ENCODE assay signal across 18 cellular contexts in the genomic region with DNA sequence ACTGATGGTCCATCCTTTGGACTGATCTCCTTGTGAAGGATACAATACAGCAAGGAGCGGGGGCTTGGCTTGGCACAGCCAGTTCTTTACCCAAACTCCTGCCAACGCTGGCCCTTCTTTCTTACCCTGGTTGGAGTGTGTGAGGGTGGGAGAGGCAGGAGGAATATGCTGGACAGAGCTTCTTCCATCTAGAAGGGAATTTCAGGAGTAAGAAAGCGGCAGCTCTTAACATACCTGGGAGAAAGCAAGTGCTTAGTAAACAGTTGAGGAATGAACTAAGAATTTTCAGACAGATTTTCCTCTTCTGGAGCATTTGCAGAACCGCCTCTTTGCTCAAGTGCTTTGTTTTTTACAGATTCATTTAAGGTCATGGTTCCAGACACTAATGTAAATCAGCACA.
DNase-seq lines count a peak whose midpoint lies in the region; ATAC-seq, FAIRE-seq and TF ChIP-seq lines count a peak whose summit lies in the region.
"Had no signal": no experiment of that assay in that cellular context is flagged by ENCODE, and none has a peak within 500 bp of the region (broad histone marks: within the 10 kb centered on the region; RNA-seq: fewer than 3 reads in every experiment).

No MANE protein-coding gene starts in this region.

- H3K4me2 ChIP-seq in A549 (no peak overlapping the region), PC-3 (ENCODE audit: low read length) (no peak overlapping the region)

- no peaks in the 10 kb centered on the region for H3K36me3 ChIP-seq in PC-3 (ENCODE audit: low read depth, low read length)
- H3K36me3 ChIP-seq in stomach: no peaks in the 10 kb centered on the region
- H3K36me3 ChIP-seq: SJSA1 had no signal

- no peak overlapping the region for H3K4me3 ChIP-seq in A549
- no peak overlapping the region for H3K4me3 ChIP-seq in PC-3 (ENCODE audit: low read length)
- H3K4me3 ChIP-seq in stomach: no peak overlapping the region
- H3K4me3 ChIP-seq: SJSA1 had no signal

- 69% methylated on average over 3 of the region's 4 CpGs for WGBS in A549 (ENCODE audit: missing lambda C conversion rate)
- 76 to 93% (median 90%) methylated on average over 4 of the region's 4 CpGs for WGBS in stomach, 5 donors

- no peak for ATAC-seq in A549
- ATAC-seq in PC-3: no peak
- ATAC-seq: HepG2 had no signal

- H3K27me3 ChIP-seq in PC-3 (ENCODE audit: low read length) (no peaks in the 10 kb centered on the region), stomach (no peaks in the 10 kb centered on the region)
- H3K27me3 ChIP-seq: SJSA1 had no signal

- peaks cover 64% of the 10 kb centered on the region for H3K4me1 Mint-ChIP-seq in glutamatergic neuron (ENCODE audit: low read depth, unreplicated experiment)

- no peak for TF ChIP-seq RAD21 in A549 (conservative IDR thresholded peaks at IDR 0.05 in 1 of 2, IDR thresholded peaks at IDR 0.05 in 1 of 2)

- TF ChIP-seq CTCF in A549 (IDR thresholded peaks at IDR 0.05): no peak
- TF ChIP-seq CTCF in PC-3 (conservative IDR thresholded peaks at IDR 0.05; ENCODE audit: low read depth, low read length): no peak
- no peak for TF ChIP-seq CTCF in glutamatergic neuron (IDR thresholded peaks at IDR 0.05; ENCODE audit: partially characterized antibody, unreplicated experiment)
- no peak for TF ChIP-seq CTCF in stomach (IDR thresholded peaks at IDR 0.05)

- no peak overlapping the region for H3K4me3 Mint-ChIP-seq in glutamatergic neuron (ENCODE audit: unreplicated experiment)
- H3K4me3 Mint-ChIP-seq: HFFc6 had no signal

- H3K27ac Mint-ChIP-seq in glutamatergic neuron (ENCODE audit: unreplicated experiment): peak overlapping the region; percentile 70
- H3K27ac Mint-ChIP-seq: HFFc6 had no signal

- peaks cover 3% of the 10 kb centered on the region for H3K9me3 Mint-ChIP-seq in glutamatergic neuron (ENCODE audit: unreplicated experiment)
- H3K9me3 Mint-ChIP-seq: HFFc6 had no signal

- no peaks in the 10 kb centered on the region for H4K20me1 ChIP-seq in PC-3 (ENCODE audit: low read length)

- BruUV-seq in PC-3 (replicated peaks; lab: Mats Ljungman, UMichigan): no TSS peak

- TF ChIP-seq POLR2A in A549 (IDR thresholded peaks at IDR 0.05; ENCODE audit: low read length) (no peak), stomach (IDR thresholded peaks at IDR 0.05) (no peak)

- H3K9me3 ChIP-seq in A549 (no peaks in the 10 kb centered on the region), PC-3 (ENCODE audit: low read length) (no peaks in the 10 kb centered on the region), stomach (no peaks in the 10 kb centered on the region)
- H3K9me3 ChIP-seq: SJSA1 had no signal

- TF ChIP-seq EP300 in A549 (IDR thresholded peaks at IDR 0.05): no peak
- no peak for TF ChIP-seq EP300 in stomach (IDR thresholded peaks at IDR 0.05)

- H3K27me3 Mint-ChIP-seq in glutamatergic neuron (ENCODE audit: unreplicated experiment): peaks cover 10% of the 10 kb centered on the region

- peaks cover 71% of the 10 kb centered on the region for H3K79me2 ChIP-seq in PC-3 (ENCODE audit: low read length)

- no peaks in the 10 kb centered on the region for H3K36me3 Mint-ChIP-seq in glutamatergic neuron (ENCODE audit: unreplicated experiment)

- intact Hi-C loops in PC-3 (cut with micrococcal nuclease) (loop anchor here (2.0 kb wide), 1 partner anchor 26 kb away; no protein-coding TSS in a partner anchor), stomach (cut with DNase I; ENCODE audit: low total_unique reads) (loop anchor here (10.0 kb wide), 1 partner anchor 52 kb away; no protein-coding TSS in a partner anchor)

- H3K9me2 ChIP-seq in PC-3 (replicated peaks; ENCODE audit: low read length): no peaks in the 10 kb centered on the region

- no peak for FAIRE-seq in A549 (lab: Jason Lieb, UNC)
- FAIRE-seq: G401.6, H54, HepG2 had no signal

- no peak overlapping the region for H2AFZ ChIP-seq in PC-3 (ENCODE audit: low read length)

- no peak overlapping the region for H3K9ac ChIP-seq in PC-3 (ENCODE audit: low read length)

- CTCF ChIA-PET in A549 (lab: Yijun Ruan, JAX): interaction anchor here (1.2 to 1.5 kb wide), 2 partner anchors 73 to 75 kb away, joined by 3 to 6 read pairs; a partner anchor contains a TSS
- CTCF ChIA-PET in PC-3 (lab: Charles Lee): no interaction called here

- POLR2A ChIA-PET in A549 (lab: Yijun Ruan, JAX): no interaction called here
- POLR2A ChIA-PET in PC-3 (lab: Charles Lee; ENCODE audit: unreplicated experiment): no interaction called here

- DNase-seq in A549 (ENCODE audit: low read depth in 1 of 2, low spot score in 1 of 2) (no peak), PC-3 (no peak), glutamatergic neuron (no peak), stomach (no peak), SKM-1 treated with dmso at 0.1 percent for 144 hours (lab: John Stamatoyannopoulos, UW; ENCODE audit: unreplicated experiment) (no peak), putamen (ENCODE audit: low spot score) (no peak), NCI-H82 treated with DMSO at 0.1 percent for 48 hours (lab: John Stamatoyannopoulos, UW; ENCODE audit: unreplicated experiment) (no peak)
- DNase-seq: C1 segment of cervical spinal cord, HFFc6, KBM-7, NCI-H1105 treated with DMSO at 0.1 percent for 48 hours, NCI-H1694, NCI-H2081 treated with DMSO at 0.1 percent for 48 hours, NCI-H510A had no signal

- H3K27ac ChIP-seq in A549: peak overlapping the region; percentile 1 to 24; a peak in 1 of 6 replicates
- H3K27ac ChIP-seq in PC-3 (ENCODE audit: low read length): 0 out of 2 replicates have a peak overlapping the region, but pooled peaks have one; percentile 74
- peak overlapping the region in 4 of 5 donors; percentile 75 to 84 (median 77) for H3K27ac ChIP-seq in stomach
- H3K27ac ChIP-seq: SJSA1 had no signal

- no peaks in the 10 kb centered on the region for H3F3A ChIP-seq in PC-3 (ENCODE audit: low read length, unreplicated experiment)

- H3K4me1 ChIP-seq in A549: peaks cover 27% of the 10 kb centered on the region
- H3K4me1 ChIP-seq in PC-3 (ENCODE audit: insufficient read depth, low read length): peaks cover 31% of the 10 kb centered on the region
- peaks cover 14 to 38% (median 26%) of the 10 kb centered on the region in 4 donors for H3K4me1 ChIP-seq in stomach

TF ChIP-seq in A549, 52 proteins besides CTCF, POLR2A, EP300 and RAD21:
- TF ChIP-seq JUNB (IDR thresholded peaks at IDR 0.05) (no peak), NR3C1 (IDR thresholded peaks at IDR 0.05) (no peak), SREBF2 (IDR thresholded peaks at IDR 0.05) (no peak), MAZ (IDR thresholded peaks at IDR 0.05; ENCODE audit: borderline replicate concordance, low read depth, low read length) (no peak), RNF2 (IDR thresholded peaks at IDR 0.05; ENCODE audit: borderline replicate concordance, low read depth) (no peak), CHD4 (IDR thresholded peaks at IDR 0.05; ENCODE audit: borderline replicate concordance) (no peak), FOSL2 (IDR thresholded peaks at IDR 0.05) (no peak), FOSL2 (CRISPR knock-in tag; IDR thresholded peaks at IDR 0.05) (no peak), GATA3 (IDR thresholded peaks at IDR 0.05; ENCODE audit: borderline replicate concordance) (no peak), RCOR1 (IDR thresholded peaks at IDR 0.05; ENCODE audit: low read depth, low read length) (no peak), NPAS2 (CRISPR knock-in tag; IDR thresholded peaks at IDR 0.05; ENCODE audit: borderline replicate concordance) (no peak), PHF8 (IDR thresholded peaks at IDR 0.05; ENCODE audit: borderline replicate concordance, low read depth) (no peak), RARB (CRISPR knock-in tag; IDR thresholded peaks at IDR 0.05) (no peak), CBX2 (IDR thresholded peaks at IDR 0.05; ENCODE audit: borderline replicate concordance, low read depth) (no peak), CEBPB (IDR thresholded peaks at IDR 0.05) (no peak), CHD2 (IDR thresholded peaks at IDR 0.05; ENCODE audit: low read length, partially characterized antibody) (no peak)
- TF ChIP-seq, protein P1, sequence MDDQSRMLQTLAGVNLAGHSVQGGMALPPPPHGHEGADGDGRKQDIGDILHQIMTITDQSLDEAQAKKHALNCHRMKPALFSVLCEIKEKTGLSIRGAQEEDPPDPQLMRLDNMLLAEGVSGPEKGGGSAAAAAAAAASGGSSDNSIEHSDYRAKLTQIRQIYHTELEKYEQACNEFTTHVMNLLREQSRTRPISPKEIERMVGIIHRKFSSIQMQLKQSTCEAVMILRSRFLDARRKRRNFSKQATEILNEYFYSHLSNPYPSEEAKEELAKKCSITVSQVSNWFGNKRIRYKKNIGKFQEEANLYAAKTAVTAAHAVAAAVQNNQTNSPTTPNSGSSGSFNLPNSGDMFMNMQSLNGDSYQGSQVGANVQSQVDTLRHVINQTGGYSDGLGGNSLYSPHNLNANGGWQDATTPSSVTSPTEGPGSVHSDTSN (IDR thresholded peaks at IDR 0.05): no peak
- TF ChIP-seq, protein P2, sequence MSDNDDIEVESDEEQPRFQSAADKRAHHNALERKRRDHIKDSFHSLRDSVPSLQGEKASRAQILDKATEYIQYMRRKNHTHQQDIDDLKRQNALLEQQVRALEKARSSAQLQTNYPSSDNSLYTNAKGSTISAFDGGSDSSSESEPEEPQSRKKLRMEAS (IDR thresholded peaks at IDR 0.05): no peak
- TF ChIP-seq, protein P3, sequence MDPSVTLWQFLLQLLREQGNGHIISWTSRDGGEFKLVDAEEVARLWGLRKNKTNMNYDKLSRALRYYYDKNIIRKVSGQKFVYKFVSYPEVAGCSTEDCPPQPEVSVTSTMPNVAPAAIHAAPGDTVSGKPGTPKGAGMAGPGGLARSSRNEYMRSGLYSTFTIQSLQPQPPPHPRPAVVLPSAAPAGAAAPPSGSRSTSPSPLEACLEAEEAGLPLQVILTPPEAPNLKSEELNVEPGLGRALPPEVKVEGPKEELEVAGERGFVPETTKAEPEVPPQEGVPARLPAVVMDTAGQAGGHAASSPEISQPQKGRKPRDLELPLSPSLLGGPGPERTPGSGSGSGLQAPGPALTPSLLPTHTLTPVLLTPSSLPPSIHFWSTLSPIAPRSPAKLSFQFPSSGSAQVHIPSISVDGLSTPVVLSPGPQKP (IDR thresholded peaks at IDR 0.05; ENCODE audit: low read depth, low read length): no peak

Comparison
In these comparisons a context has a peak if more than half of its experiments do, and no peak if none do; other contexts are left out.
1. H3K27ac ChIP-seq: peak in every context shown above with its lines; median percentile 77 in stomach; 74 in PC-3; 12 in A549.